1 cellular context compared by ENCODE assay signal in the genomic region with DNA sequence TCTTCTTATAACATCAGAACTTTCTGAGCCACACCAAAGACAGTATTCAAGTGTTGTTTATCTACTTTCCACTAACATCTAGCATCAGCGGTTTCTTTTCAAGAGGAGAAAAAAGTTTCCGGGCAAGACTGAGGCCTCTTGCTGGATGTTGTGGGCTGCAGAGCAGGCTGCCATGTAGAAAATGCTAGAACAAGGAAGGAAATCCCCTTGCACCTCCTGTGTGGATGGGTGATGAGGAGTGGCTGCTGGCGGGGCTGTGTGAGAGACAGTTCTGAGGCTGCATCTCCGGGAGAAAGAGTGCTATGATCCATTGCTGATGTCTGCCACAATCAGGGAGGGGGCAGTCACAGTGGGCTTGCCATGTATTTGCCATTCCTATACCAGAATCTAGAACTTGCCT.
TF ChIP-seq lines count a peak whose summit lies in the region.

No MANE protein-coding gene starts in this region.

TF ChIP-seq in GM12878, 131 proteins besides CTCF, POLR2A, EP300 and RAD21 (continued from another document):
- TF ChIP-seq, protein P1, sequence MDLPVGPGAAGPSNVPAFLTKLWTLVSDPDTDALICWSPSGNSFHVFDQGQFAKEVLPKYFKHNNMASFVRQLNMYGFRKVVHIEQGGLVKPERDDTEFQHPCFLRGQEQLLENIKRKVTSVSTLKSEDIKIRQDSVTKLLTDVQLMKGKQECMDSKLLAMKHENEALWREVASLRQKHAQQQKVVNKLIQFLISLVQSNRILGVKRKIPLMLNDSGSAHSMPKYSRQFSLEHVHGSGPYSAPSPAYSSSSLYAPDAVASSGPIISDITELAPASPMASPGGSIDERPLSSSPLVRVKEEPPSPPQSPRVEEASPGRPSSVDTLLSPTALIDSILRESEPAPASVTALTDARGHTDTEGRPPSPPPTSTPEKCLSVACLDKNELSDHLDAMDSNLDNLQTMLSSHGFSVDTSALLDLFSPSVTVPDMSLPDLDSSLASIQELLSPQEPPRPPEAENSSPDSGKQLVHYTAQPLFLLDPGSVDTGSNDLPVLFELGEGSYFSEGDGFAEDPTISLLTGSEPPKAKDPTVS (IDR thresholded peaks at IDR 0.05; ENCODE audit: low read depth, low read length): peak; percentile 57; the same call in 1 of the 2 replicates
- TF ChIP-seq, protein P2, sequence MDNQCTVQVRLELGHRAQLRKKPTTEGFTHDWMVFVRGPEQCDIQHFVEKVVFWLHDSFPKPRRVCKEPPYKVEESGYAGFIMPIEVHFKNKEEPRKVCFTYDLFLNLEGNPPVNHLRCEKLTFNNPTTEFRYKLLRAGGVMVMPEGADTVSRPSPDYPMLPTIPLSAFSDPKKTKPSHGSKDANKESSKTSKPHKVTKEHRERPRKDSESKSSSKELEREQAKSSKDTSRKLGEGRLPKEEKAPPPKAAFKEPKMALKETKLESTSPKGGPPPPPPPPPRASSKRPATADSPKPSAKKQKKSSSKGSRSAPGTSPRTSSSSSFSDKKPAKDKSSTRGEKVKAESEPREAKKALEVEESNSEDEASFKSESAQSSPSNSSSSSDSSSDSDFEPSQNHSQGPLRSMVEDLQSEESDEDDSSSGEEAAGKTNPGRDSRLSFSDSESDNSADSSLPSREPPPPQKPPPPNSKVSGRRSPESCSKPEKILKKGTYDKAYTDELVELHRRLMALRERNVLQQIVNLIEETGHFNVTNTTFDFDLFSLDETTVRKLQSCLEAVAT (IDR thresholded peaks at IDR 0.05): peak; percentile 50; the same call in 1 of the 2 replicates
- TF ChIP-seq EED (IDR thresholded peaks at IDR 0.05; ENCODE audit: low read depth) (peak; percentile 22; the same call in 1 of the 2 replicates), RUNX3 (IDR thresholded peaks at IDR 0.05; ENCODE audit: low read length) (peak; percentile 43; the same call in 1 of the 2 replicates)
- TF ChIP-seq, protein P3, sequence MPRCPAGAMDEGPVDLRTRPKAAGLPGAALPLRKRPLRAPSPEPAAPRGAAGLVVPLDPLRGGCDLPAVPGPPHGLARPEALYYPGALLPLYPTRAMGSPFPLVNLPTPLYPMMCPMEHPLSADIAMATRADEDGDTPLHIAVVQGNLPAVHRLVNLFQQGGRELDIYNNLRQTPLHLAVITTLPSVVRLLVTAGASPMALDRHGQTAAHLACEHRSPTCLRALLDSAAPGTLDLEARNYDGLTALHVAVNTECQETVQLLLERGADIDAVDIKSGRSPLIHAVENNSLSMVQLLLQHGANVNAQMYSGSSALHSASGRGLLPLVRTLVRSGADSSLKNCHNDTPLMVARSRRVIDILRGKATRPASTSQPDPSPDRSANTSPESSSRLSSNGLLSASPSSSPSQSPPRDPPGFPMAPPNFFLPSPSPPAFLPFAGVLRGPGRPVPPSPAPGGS (IDR thresholded peaks at IDR 0.05; ENCODE audit: borderline replicate concordance, insufficient read depth, low read depth, low read length, poor library complexity, severe bottlenecking): no peak
TF ChIP-seq in GM12878: peak in this region for 4.
